ENCODE assay signal across 8 cellular contexts in the genomic region with DNA sequence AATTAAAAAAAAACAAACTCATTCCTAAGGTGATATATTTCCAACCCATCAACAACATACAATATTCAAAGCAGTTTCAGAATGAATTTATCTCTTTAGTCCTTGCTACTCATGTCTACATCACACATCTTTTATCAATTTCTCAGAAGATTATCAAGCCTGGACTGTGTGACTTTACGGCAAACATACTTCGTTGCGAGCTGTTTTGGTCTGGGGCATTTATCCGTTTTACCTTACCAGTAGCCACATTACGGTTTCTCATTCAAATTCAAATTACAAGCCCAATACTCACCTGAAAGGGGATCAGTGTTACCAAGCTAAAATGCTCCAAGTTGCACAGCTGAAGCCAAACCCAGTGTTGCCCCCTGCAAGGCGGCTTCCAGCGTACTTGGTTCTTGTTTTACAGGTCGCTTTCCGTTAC. TPM values are rescaled to one million over a fixed set of nuclear protein-coding genes. Genes with fewer than 3 reads are reported as not detected.
DNase-seq lines count a peak whose midpoint lies in the region; ATAC-seq, FAIRE-seq and TF ChIP-seq lines count a peak whose summit lies in the region.

No MANE protein-coding gene starts in this region.

- intact Hi-C loops in endothelial cell of umbilical vein (cut with micrococcal nuclease) = loop anchor here (5.0 kb wide), 3 partner anchors 69 to 196 kb away; a partner anchor contains a TSS

- BruUV-seq in endothelial cell of umbilical vein (replicated peaks; lab: Mats Ljungman, UMichigan) = TSS peak; percentile 31

- H3K9me3 ChIP-seq in CD8-positive, alpha-beta memory T cell (ENCODE audit: low read length) = no peaks in the 10 kb centered on the region
- H3K9me3 ChIP-seq in OCI-LY1 (ENCODE audit: low read length) (no peaks in the 10 kb centered on the region), endothelial cell of umbilical vein (replicated peaks; ENCODE audit: control insufficient read depth, insufficient read depth, low read length) (no peaks in the 10 kb centered on the region), osteoblast (ENCODE audit: low read depth, low read length) (no peaks in the 10 kb centered on the region)

- no peaks in the 10 kb centered on the region for H3K9me1 ChIP-seq in endothelial cell of umbilical vein (replicated peaks; ENCODE audit: control insufficient read depth, extremely low read depth, insufficient read depth, low read length)

- peak overlapping the region; percentile 84 for H3K4me2 ChIP-seq in OCI-LY1 (ENCODE audit: low read length)
- peak overlapping the region; percentile 96 for H3K4me2 ChIP-seq in endothelial cell of umbilical vein (ENCODE audit: insufficient read depth, low read length)
- peak overlapping the region; percentile 88 for H3K4me2 ChIP-seq in osteoblast (ENCODE audit: insufficient read depth, low read length)

- no peaks in the 10 kb centered on the region for H3K27me3 ChIP-seq in CD8-positive, alpha-beta memory T cell (ENCODE audit: insufficient read depth, low read length, poor library complexity, severe bottlenecking)
- H3K27me3 ChIP-seq in OCI-LY1 (ENCODE audit: insufficient read depth, low read length) = no peaks in the 10 kb centered on the region
- no peaks in the 10 kb centered on the region for H3K27me3 ChIP-seq in endothelial cell of umbilical vein (ENCODE audit: control insufficient read depth in 2 of 2, insufficient read depth in 2 of 2, low read length in 2 of 2)
- H3K27me3 ChIP-seq in osteoblast (ENCODE audit: insufficient read depth, low read length) = no peaks in the 10 kb centered on the region

- H3K27me3 Mint-ChIP-seq in CD8-positive, alpha-beta memory T cell = peaks cover 0 to 14% of the 10 kb centered on the region in 2 donors

- no peak for FAIRE-seq in endothelial cell of umbilical vein (lab: Jason Lieb, UNC)

- no peak for ATAC-seq in GM18861 (IDR thresholded peaks at IDR 0.05; ENCODE audit: unreplicated experiment)

- TF ChIP-seq CTCF in OCI-LY1 (IDR thresholded peaks at IDR 0.05; ENCODE audit: low read length) (no peak), endothelial cell of umbilical vein (IDR thresholded peaks at IDR 0.05; ENCODE audit: extremely low read depth in 1 of 2, insufficient read depth in 1 of 2, low read depth in 1 of 2, low read length in 2 of 2) (no peak), osteoblast (IDR thresholded peaks at IDR 0.05; ENCODE audit: extremely low read depth, low read depth, low read length) (no peak)

- peaks cover 40 to 71% (median 45%) of the 10 kb centered on the region in 3 donors for H3K36me3 Mint-ChIP-seq in CD8-positive, alpha-beta memory T cell

- peak overlapping the region; percentile 75 for H3K27ac ChIP-seq in CD8-positive, alpha-beta memory T cell (ENCODE audit: low read depth, low read length)
- H3K27ac ChIP-seq in OCI-LY1 (ENCODE audit: low read depth, low read length, poor library complexity, severe bottlenecking) = no peak overlapping the region
- H3K27ac ChIP-seq in endothelial cell of umbilical vein (ENCODE audit: insufficient read depth, low read depth, low read length) = peak overlapping the region; percentile 30
- peak overlapping the region; percentile 78 for H3K27ac ChIP-seq in osteoblast (ENCODE audit: low read depth, low read length)

- dilution Hi-C loops in endothelial cell of umbilical vein (cut with MboI; ENCODE audit: extremely low pct_ligation_motif_present, low sequenced_read_pairs) = no loop called here

- H3F3A ChIP-seq in OCI-LY1 (ENCODE audit: insufficient read depth, low read length) = peaks cover 23% of the 10 kb centered on the region; the same call in 1 of the 2 replicates

- peaks cover 49% of the 10 kb centered on the region for H3K79me2 ChIP-seq in OCI-LY1 (ENCODE audit: insufficient read depth, low read length)
- peaks cover 72% of the 10 kb centered on the region for H3K79me2 ChIP-seq in endothelial cell of umbilical vein (ENCODE audit: control insufficient read depth, insufficient read depth, low read length)
- H3K79me2 ChIP-seq in osteoblast (ENCODE audit: insufficient read depth, low read length) = peaks cover 66% of the 10 kb centered on the region

- H3K36me3 ChIP-seq in CD8-positive, alpha-beta memory T cell (ENCODE audit: insufficient read depth, low read length) = peaks cover 49% of the 10 kb centered on the region
- peaks cover 66% of the 10 kb centered on the region for H3K36me3 ChIP-seq in OCI-LY1 (ENCODE audit: insufficient read depth, low read length)
- H3K36me3 ChIP-seq in endothelial cell of umbilical vein (ENCODE audit: control insufficient read depth in 2 of 2, extremely low read depth in 1 of 2, insufficient read depth in 2 of 2, low read length in 2 of 2) = peaks cover 22 to 49% of the 10 kb centered on the region in 2 experiments
- peaks cover 59% of the 10 kb centered on the region for H3K36me3 ChIP-seq in osteoblast (ENCODE audit: insufficient read depth, low read length)

- peaks cover 65% of the 10 kb centered on the region for H3K4me1 ChIP-seq in CD8-positive, alpha-beta memory T cell (ENCODE audit: insufficient read depth, low read length)
- H3K4me1 ChIP-seq in OCI-LY1 (ENCODE audit: insufficient read depth, low read length, severe bottlenecking) (peaks cover 60% of the 10 kb centered on the region), endothelial cell of umbilical vein (ENCODE audit: control insufficient read depth, extremely low read depth, insufficient read depth, low read length) (peaks cover 51% of the 10 kb centered on the region), osteoblast (ENCODE audit: insufficient read depth, low read length) (peaks cover 43% of the 10 kb centered on the region)

- peak overlapping the region; percentile 94 to 100 (median 98) for H3K27ac Mint-ChIP-seq in CD8-positive, alpha-beta memory T cell

- H4K20me1 ChIP-seq in OCI-LY1 (ENCODE audit: insufficient read depth, low read length) (peaks cover 30% of the 10 kb centered on the region), endothelial cell of umbilical vein (replicated peaks; ENCODE audit: control insufficient read depth, extremely low read depth, insufficient read depth, low read length) (peaks cover 37% of the 10 kb centered on the region), osteoblast (ENCODE audit: insufficient read depth, low read length) (peaks cover 60% of the 10 kb centered on the region)

- peaks cover 0 to 4% (median 0%) of the 10 kb centered on the region in 5 donors for H3K9me3 Mint-ChIP-seq in CD8-positive, alpha-beta memory T cell

- peak; percentile 56 for TF ChIP-seq POLR2A in endothelial cell of umbilical vein (IDR thresholded peaks at IDR 0.05; ENCODE audit: low read depth, low read length)

- H3K9me2 ChIP-seq in OCI-LY1 (ENCODE audit: low read depth, low read length) = no peaks in the 10 kb centered on the region

- CTCF ChIA-PET in CD8-positive, alpha-beta memory T cell (lab: Charles Lee) = interaction anchor here (1.4 to 4.3 kb wide), 4 partner anchors 9 to 110 kb away, joined by 3 to 27 read pairs (median 16); no protein-coding TSS in a partner anchor
- CTCF ChIA-PET in endothelial cell of umbilical vein (lab: Charles Lee) = no interaction called here

- POLR2A ChIA-PET in CD8-positive, alpha-beta memory T cell (lab: Charles Lee) = interaction anchor here (0.8 to 5.3 kb wide), 6 partner anchors 9 to 200 kb away, joined by 3 to 51 read pairs (median 10); a partner anchor contains a TSS
- POLR2A ChIA-PET in endothelial cell of umbilical vein (lab: Charles Lee) = interaction anchor here (1.1 kb wide), 1 partner anchor 9 kb away, joined by 4 read pairs; no protein-coding TSS in a partner anchor

- H3K4me3 Mint-ChIP-seq in CD8-positive, alpha-beta memory T cell = peak overlapping the region; percentile 90 to 99 (median 97)

- H3K4me1 Mint-ChIP-seq in CD8-positive, alpha-beta memory T cell = peaks cover 66 to 73% (median 67%) of the 10 kb centered on the region in 3 donors

- peak in 1 of 5 donors; percentile 45 for DNase-seq in CD8-positive, alpha-beta memory T cell
- DNase-seq in endothelial cell of umbilical vein (ENCODE audit: low read depth, low spot score) = no peak
- DNase-seq in osteoblast (ENCODE audit: insufficient read length, low spot score, missing footprints) = no peak
- DNase-seq in NCI-H2029 (lab: John Stamatoyannopoulos, UW) = no peak
- no peak for DNase-seq in OCI-M2 (lab: John Stamatoyannopoulos, UW; ENCODE audit: unreplicated experiment)
- no peak for DNase-seq in NCI-H2171 treated with DMSO at 0.1 percent for 48 hours (lab: John Stamatoyannopoulos, UW)

- no peak overlapping the region for H2AFZ ChIP-seq in OCI-LY1 (ENCODE audit: low read length)
- H2AFZ ChIP-seq in endothelial cell of umbilical vein (ENCODE audit: low read depth, low read length) = no peak overlapping the region
- no peak overlapping the region for H2AFZ ChIP-seq in osteoblast (ENCODE audit: low read length)

- peak overlapping the region; percentile 73 for H3K9ac ChIP-seq in OCI-LY1 (ENCODE audit: low read length)
- peak overlapping the region; percentile 82 for H3K9ac ChIP-seq in endothelial cell of umbilical vein (replicated peaks; ENCODE audit: extremely low read depth, insufficient read depth, low read length)

- H3K4me3 ChIP-seq in CD8-positive, alpha-beta memory T cell (ENCODE audit: low read length) = peak overlapping the region; percentile 58
- H3K4me3 ChIP-seq in OCI-LY1 (ENCODE audit: low read depth, low read length, poor library complexity, severe bottlenecking) (peak overlapping the region; percentile 100), endothelial cell of umbilical vein (replicated peaks in 1 of 3; ENCODE audit: insufficient read depth in 1 of 3, low read depth in 1 of 3, low read length in 3 of 3) (peak overlapping the region; percentile 82 to 91 (median 85)), osteoblast (ENCODE audit: insufficient read depth, low read length) (peak overlapping the region; percentile 97)

RNA-seq across cellular contexts. Expression of a gene that starts 1.9 kb away (rescaled TPM):
- total RNA-seq in CD8-positive, alpha-beta memory T cell = 100 to 1,000 TPM; 929 to 961 TPM
- polyA plus RNA-seq in CD8-positive, alpha-beta memory T cell = 103 TPM
- total RNA-seq in endothelial cell of umbilical vein (969 and 993 TPM in 2 replicates), osteoblast (354 and 368 TPM in 2 replicates)
- 197 and 348 TPM in 2 replicates for polyA plus RNA-seq in endothelial cell of umbilical vein
- 194 and 211 TPM in 2 replicates for polyA plus RNA-seq in endothelial cell of umbilical vein (2011; cell fraction: cytosol; rRNA removed)
- 1,780 and 2,211 TPM in 2 replicates for polyA plus RNA-seq in endothelial cell of umbilical vein (2011; cell fraction: nucleus; rRNA removed)
- 429 and 572 TPM in 2 replicates for polyA plus RNA-seq in endothelial cell of umbilical vein (2012)
- polyA minus RNA-seq in endothelial cell of umbilical vein = 804 and 1,117 TPM in 2 replicates
- polyA minus RNA-seq in endothelial cell of umbilical vein (2011; cell fraction: cytosol; rRNA and poly(A)+ RNA removed) = 519 TPM
- polyA minus RNA-seq in endothelial cell of umbilical vein (2011; cell fraction: nucleus; rRNA and poly(A)+ RNA removed) = 1,579 and 2,590 TPM in 2 replicates

RNA-seq across cellular contexts. Expression of a gene that starts 59.3 kb away (rescaled TPM):
- total RNA-seq in CD8-positive, alpha-beta memory T cell = under 1 TPM; 0.57 to 0.91 TPM
- polyA plus RNA-seq in CD8-positive, alpha-beta memory T cell = not detected
- total RNA-seq in endothelial cell of umbilical vein (not detected in 2 replicates), osteoblast (not detected in 2 replicates)
- polyA plus RNA-seq in endothelial cell of umbilical vein = not detected in 2 replicates
- not detected in 2 replicates for polyA plus RNA-seq in endothelial cell of umbilical vein (2011; cell fraction: cytosol; rRNA removed)
- polyA plus RNA-seq in endothelial cell of umbilical vein (2011; cell fraction: nucleus; rRNA removed) = not detected in 2 replicates
- 0.29 TPM in 1 of 2 replicates, not detected in the other for polyA plus RNA-seq in endothelial cell of umbilical vein (2012)
- polyA minus RNA-seq in endothelial cell of umbilical vein = not detected in 2 replicates
- not detected for polyA minus RNA-seq in endothelial cell of umbilical vein (2011; cell fraction: cytosol; rRNA and poly(A)+ RNA removed)
- polyA minus RNA-seq in endothelial cell of umbilical vein (2011; cell fraction: nucleus; rRNA and poly(A)+ RNA removed) = not detected in 2 replicates
